Comparison of ENCODE assay signal across 18 cellular contexts in genomic region chr5:96823060-96823459, GRCh38. TPM values are rescaled to one million over a fixed set of nuclear protein-coding genes. Genes with fewer than 3 reads are reported as not detected.
DNase-seq lines count a peak whose midpoint lies in the region; ATAC-seq and TF ChIP-seq lines count a peak whose summit lies in the region.
"Had no signal": no experiment of that assay in that cellular context is flagged by ENCODE, and none has a peak within 500 bp of the region (broad histone marks: within the 10 kb centered on the region; RNA-seq: fewer than 3 reads in every experiment).

No MANE protein-coding gene starts in this region.

- ATAC-seq in GM21447 (IDR thresholded peaks at IDR 0.05; ENCODE audit: unreplicated experiment), result no peak

- H3K27ac ChIP-seq in mammary epithelial cell (ENCODE audit: insufficient read depth, low read depth, low read length), result peak overlapping the region; percentile 89
- H3K27ac ChIP-seq in VCaP, result peak overlapping the region; percentile 35; the same call in 1 of the 2 replicates
- H3K27ac ChIP-seq in neural cell (ENCODE audit: low read length), result no peak overlapping the region
- H3K27ac ChIP-seq: prostate gland, SJCRH30 had no signal

- H3K27me3 ChIP-seq in mammary epithelial cell (ENCODE audit: insufficient read depth, low read length) (no peaks in the 10 kb centered on the region), neural cell (ENCODE audit: insufficient read depth, low read depth, low read length) (no peaks in the 10 kb centered on the region)
- H3K27me3 ChIP-seq: SJCRH30 had no signal

- H3K27me3 Mint-ChIP-seq in MCF 10A (ENCODE audit: insufficient read depth, unreplicated experiment) (no peaks in the 10 kb centered on the region), HFFc6 (ENCODE audit: insufficient read depth) (peaks cover 9% of the 10 kb centered on the region)

- H3K36me3 ChIP-seq in mammary epithelial cell (ENCODE audit: insufficient read depth, low read length) (no peaks in the 10 kb centered on the region), neural cell (ENCODE audit: insufficient read depth, low read length) (no peaks in the 10 kb centered on the region)
- H3K36me3 ChIP-seq: prostate gland, SJCRH30 had no signal

- 96% methylated on average over 3 of the region's 3 CpGs for WGBS in mammary epithelial cell (ENCODE audit: low coverage, missing lambda C conversion rate)

- H3K9me3 Mint-ChIP-seq in MCF 10A (ENCODE audit: unreplicated experiment) (no peaks in the 10 kb centered on the region), HFFc6 (no peaks in the 10 kb centered on the region)
- H3K9me3 Mint-ChIP-seq: natural killer cell treated with Interleukin-12 subunit alpha and Interleukin-12 subunit beta and Interleukin-15 and Interleukin-18, amount 100 ng/mL, for 72 hours had no signal

- in situ Hi-C loops in mammary epithelial cell (cut with MboI; ENCODE audit: low sequenced_read_pairs in 2 of 2), result no loop called here

- no peaks in the 10 kb centered on the region for H3F3A ChIP-seq in neural cell (ENCODE audit: insufficient read depth, low read length, poor library complexity, severe bottlenecking)

- H3K79me2 ChIP-seq in mammary epithelial cell (ENCODE audit: insufficient read depth, low read length), result no peaks in the 10 kb centered on the region
- no peaks in the 10 kb centered on the region for H3K79me2 ChIP-seq in neural cell (replicated peaks; ENCODE audit: insufficient read depth, low read length)

- peak; percentile 35 for TF ChIP-seq EP300 in neural cell (conservative IDR thresholded peaks at IDR 0.05; ENCODE audit: poor library complexity, severe bottlenecking)

- H3K36me3 Mint-ChIP-seq in MCF 10A (ENCODE audit: insufficient read depth, unreplicated experiment) (no peaks in the 10 kb centered on the region), HFFc6 (ENCODE audit: low read depth) (no peaks in the 10 kb centered on the region)
- H3K36me3 Mint-ChIP-seq: natural killer cell treated with Interleukin-12 subunit alpha and Interleukin-12 subunit beta and Interleukin-15 and Interleukin-18, amount 100 ng/mL, for 72 hours had no signal

- H3K27ac Mint-ChIP-seq in MCF 10A (ENCODE audit: low read depth, unreplicated experiment) (no peak overlapping the region), HFFc6 (peak overlapping the region; percentile 90)
- H3K27ac Mint-ChIP-seq: natural killer cell treated with Interleukin-12 subunit alpha and Interleukin-12 subunit beta and Interleukin-15 and Interleukin-18, amount 100 ng/mL, for 72 hours had no signal

- H3K4me2 ChIP-seq in mammary epithelial cell (ENCODE audit: insufficient read depth, low read depth, low read length), result peak overlapping the region; percentile 24
- no peak overlapping the region for H3K4me2 ChIP-seq in neural cell (ENCODE audit: low read length)

- H3K4me1 ChIP-seq in mammary epithelial cell (ENCODE audit: insufficient read depth, low read length), result peaks cover 32% of the 10 kb centered on the region
- H3K4me1 ChIP-seq: prostate gland had no signal

- dilution Hi-C loops in mammary epithelial cell (cut with HindIII; ENCODE audit: low sequenced_read_pairs), result no loop called here

- H3K4me3 Mint-ChIP-seq in MCF 10A (ENCODE audit: unreplicated experiment) (no peak overlapping the region), HFFc6 (no peak overlapping the region)
- H3K4me3 Mint-ChIP-seq: natural killer cell treated with Interleukin-12 subunit alpha and Interleukin-12 subunit beta and Interleukin-15 and Interleukin-18, amount 100 ng/mL, for 72 hours had no signal

- intact Hi-C loops in mammary epithelial cell (cut with micrococcal nuclease) (loop anchor here (2.0 kb wide), 1 partner anchor 42 kb away; no protein-coding TSS in a partner anchor), MCF 10A (cut with micrococcal nuclease) (no loop called here)

- H3K9me2 ChIP-seq in neural cell (ENCODE audit: insufficient read depth, low read length), result no peaks in the 10 kb centered on the region

- H2AFZ ChIP-seq in mammary epithelial cell (ENCODE audit: low read depth, low read length), result no peak overlapping the region
- H2AFZ ChIP-seq in neural cell (ENCODE audit: low read depth, low read length), result no peak overlapping the region

- BruUV-seq in mammary epithelial cell (replicated peaks; lab: Mats Ljungman, UMichigan) (no TSS peak), MCF 10A (replicated peaks; lab: Mats Ljungman, UMichigan) (no TSS peak)

- H3K9ac ChIP-seq in mammary epithelial cell (ENCODE audit: insufficient read depth, low read length) (no peak overlapping the region), neural cell (ENCODE audit: low read length) (no peak overlapping the region)

- H3K4me3 ChIP-seq in mammary epithelial cell (replicated peaks in 1 of 3; ENCODE audit: insufficient read depth in 1 of 3, low read depth in 2 of 3, low read length in 3 of 3) (no peak overlapping the region), neural cell (ENCODE audit: low read length) (no peak overlapping the region)
- H3K4me3 ChIP-seq: prostate gland, SJCRH30, skin epidermis had no signal

- DNase-seq in mammary epithelial cell, result no peak
- no peak for DNase-seq in MCF 10A (ENCODE audit: unreplicated experiment)
- DNase-seq in HFFc6, result no peak
- no peak for DNase-seq in SKM-1 (lab: John Stamatoyannopoulos, UW; ENCODE audit: unreplicated experiment)
- DNase-seq: activated CD4-positive, CD25-positive, alpha-beta regulatory T cell treated with anti-CD3 and anti-CD28 coated beads, Interleukin-2, amount 50 U/mL, for 72 hours; AML-193; amygdala; effector CD8-positive, alpha-beta T cell; head of caudate nucleus; NCI-H1436; SJCRH30; T-helper 9 cell had no signal

- no peak for TF ChIP-seq RAD21 in neural cell (conservative IDR thresholded peaks at IDR 0.05)

- CTCF ChIA-PET in mammary epithelial cell (lab: Charles Lee; ENCODE audit: low non-redundant PET), result no interaction called here
- CTCF ChIA-PET in MCF 10A (lab: Yijun Ruan, JAX), result no interaction called here

- peaks cover 5% of the 10 kb centered on the region for H3K4me1 Mint-ChIP-seq in MCF 10A (ENCODE audit: insufficient read depth, unreplicated experiment)
- peaks cover 47% of the 10 kb centered on the region for H3K4me1 Mint-ChIP-seq in HFFc6 (ENCODE audit: low read depth)

- H4K20me1 ChIP-seq in mammary epithelial cell (ENCODE audit: insufficient read depth, low read length), result no peaks in the 10 kb centered on the region
- no peaks in the 10 kb centered on the region for H4K20me1 ChIP-seq in neural cell (ENCODE audit: insufficient read depth)

- no peak for TF ChIP-seq CTCF in mammary epithelial cell (conservative IDR thresholded peaks at IDR 0.05 in 1 of 2, IDR thresholded peaks at IDR 0.05 in 1 of 2; ENCODE audit: extremely low read depth in 1 of 2, insufficient read depth in 1 of 2, low read depth in 1 of 2, low read length in 2 of 2)
- no peak for TF ChIP-seq CTCF in MCF 10A (IDR thresholded peaks at IDR 0.05; ENCODE audit: unreplicated experiment)
- 0 out of 2 replicates have a peak, but pooled peaks have one; percentile 9 for TF ChIP-seq CTCF in HFFc6 (IDR thresholded peaks at IDR 0.05)
- TF ChIP-seq CTCF in VCaP (conservative IDR thresholded peaks at IDR 0.05), result 0 out of 2 replicates have a peak, but pooled peaks have one; percentile 7
- no peak for TF ChIP-seq CTCF in neural cell (IDR thresholded peaks at IDR 0.05; ENCODE audit: poor library complexity, severe bottlenecking)

- H3K9me3 ChIP-seq in mammary epithelial cell (replicated peaks; ENCODE audit: insufficient read depth, low read length), result no peaks in the 10 kb centered on the region
- no peaks in the 10 kb centered on the region for H3K9me3 ChIP-seq in neural cell (ENCODE audit: low read length)
- H3K9me3 ChIP-seq: prostate gland, SJCRH30 had no signal

- POLR2A ChIA-PET in MCF 10A (lab: Yijun Ruan, JAX), result interaction anchor here (1.8 kb wide), 1 partner anchor 15 kb away, joined by 7 read pairs; the partner anchor contains the start of gene ERAP1

TF ChIP-seq in neural cell, 6 proteins besides CTCF, POLR2A, EP300 and RAD21 (continues in another document):
- no peak for TF ChIP-seq REST (IDR thresholded peaks at IDR 0.05; ENCODE audit: borderline replicate concordance)
- no peak for TF ChIP-seq MXI1 (conservative IDR thresholded peaks at IDR 0.05; ENCODE audit: poor library complexity, severe bottlenecking)
- TF ChIP-seq EZH2 (IDR thresholded peaks at IDR 0.05; ENCODE audit: borderline replicate concordance, insufficient read depth, low read length, poor library complexity, severe bottlenecking), result no peak

RNA-seq across cellular contexts. Expression of gene ERAP1, which starts 15.3 kb away (rescaled TPM):
- total RNA-seq in mammary epithelial cell, result 10 to 100 TPM; 15.0 to 22.9 TPM
- polyA plus RNA-seq in mammary epithelial cell, result 19.2 TPM
- polyA minus RNA-seq in mammary epithelial cell, result 13.5 TPM
- 23.2 and 26.3 TPM in 2 replicates for total RNA-seq in MCF 10A (2022)
- total RNA-seq in HFFc6 (2021; fragmentation: NEBNext Ultra II Directional; extraction: Animal tissue kit (Norgen Biotek cat#: 25700)), result 10 to 100 TPM; 16.6 to 41.9 (median 36.6) TPM
- polyA plus RNA-seq in neural cell, result 15.3 and 17.9 TPM in 2 replicates
- polyA minus RNA-seq in neural cell, result 23.1 and 24.0 TPM in 2 replicates

RNA-seq across cellular contexts. Expression of gene ERAP2, which starts 53.2 kb away (rescaled TPM):
- total RNA-seq in mammary epithelial cell (10 to 100 TPM in 1 of 2 donors, 1 to 10 TPM in 1; 2.8 to 14.3 TPM), MCF 10A (2022) (2.5 and 3.9 TPM in 2 replicates)
- polyA plus RNA-seq in mammary epithelial cell (41.6 TPM), neural cell (not detected in 2 replicates)
- polyA minus RNA-seq in mammary epithelial cell (73.1 TPM), neural cell (not detected in 2 replicates)
- total RNA-seq in HFFc6 (2021; fragmentation: NEBNext Ultra II Directional; extraction: Animal tissue kit (Norgen Biotek cat#: 25700)), result 1 to 10 TPM in 5 of 6 experiments, under 1 TPM in 1; 0.97 to 2.6 (median 1.5) TPM

Comparison
In these comparisons a context has a peak if more than half of its experiments do, and no peak if none do; other contexts are left out.
1. CTCF ChIP-seq: peak in HFFc6 (single experiment) and VCaP (single experiment); none in mammary epithelial cell (0 of 2), MCF 10A (single experiment) and neural cell (single experiment).